ENCODE assay signal across 17 cellular contexts in the genomic region with DNA sequence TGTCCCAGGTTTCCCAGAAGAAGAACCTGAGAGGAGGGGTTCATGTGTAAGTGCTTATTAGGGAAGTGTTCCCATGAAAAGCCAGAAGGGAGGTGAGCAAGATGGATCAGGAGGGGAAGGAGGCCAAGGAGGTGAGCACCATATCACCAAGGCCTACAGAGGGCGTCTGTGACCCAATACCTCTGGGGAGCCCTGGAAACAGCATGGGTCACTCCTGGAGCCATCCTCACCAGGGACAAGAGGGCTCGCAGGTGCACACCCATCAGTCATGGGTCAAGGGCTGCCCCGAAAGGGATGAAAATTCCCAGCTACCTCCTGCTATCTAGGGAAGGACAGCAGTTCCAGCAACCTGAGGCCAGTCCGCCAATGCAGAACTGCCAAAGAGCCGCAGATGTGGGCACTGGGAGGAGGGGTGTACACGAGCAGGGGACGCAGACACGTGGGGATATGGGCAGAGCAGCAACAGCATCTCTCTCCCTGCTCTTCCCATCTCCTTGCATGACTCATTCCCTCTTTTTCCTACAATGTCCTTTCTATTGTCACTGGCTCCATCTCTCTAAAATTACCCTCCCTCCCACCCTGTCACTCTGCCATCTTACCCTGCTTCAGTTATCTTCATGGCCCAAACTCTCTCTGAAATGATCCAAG.
DNase-seq lines count a peak whose midpoint lies in the region; ATAC-seq, FAIRE-seq and TF ChIP-seq lines count a peak whose summit lies in the region.
"Had no signal": no experiment of that assay in that cellular context is flagged by ENCODE, and none has a peak within 500 bp of the region (broad histone marks: within the 10 kb centered on the region; RNA-seq: fewer than 3 reads in every experiment).

No MANE protein-coding gene starts in this region.

- no peaks in the 10 kb centered on the region for H3K9me3 Mint-ChIP-seq in WTC11
- H3K9me3 Mint-ChIP-seq in stimulated activated memory B cell treated with anti-CD40 and anti-IgM and Interleukin-4, amounts not matched to agents 10 μg/mL and 1 μg/mL and 100 μg/mL, for 72 hours, result peaks cover 3% of the 10 kb centered on the region

- no peak overlapping the region for H2BK15ac ChIP-seq in neuronal stem cell (ENCODE audit: low read length)

- no peak overlapping the region for H2AFZ ChIP-seq in neuronal stem cell (ENCODE audit: low read length)

- no peak overlapping the region for H3K4me3 Mint-ChIP-seq in WTC11
- no peak overlapping the region for H3K4me3 Mint-ChIP-seq in stimulated activated memory B cell treated with anti-CD40 and anti-IgM and Interleukin-4, amounts not matched to agents 10 μg/mL and 1 μg/mL and 100 μg/mL, for 72 hours
- H3K4me3 Mint-ChIP-seq: activated T-cell treated with anti-CD3 and anti-CD28 coated beads, Interleukin-2, amount 50 U/mL, for 24 hours had no signal

- ATAC-seq in WTC11, result peak; percentile 88
- no peak for ATAC-seq in stimulated activated memory B cell treated with anti-CD40 and anti-IgM and Interleukin-4, amounts not matched to agents 10 μg/mL and 1 μg/mL and 100 μg/mL, for 72 hours

- CTCF ChIA-PET in GM10248 (lab: Yijun Ruan, JAX), result interaction anchor here (1.0 kb wide), 1 partner anchor 90 kb away, joined by 4 read pairs; no protein-coding TSS in a partner anchor
- CTCF ChIA-PET in WTC11 (lab: Charles Lee), result no interaction called here

- H3K4ac ChIP-seq in neuronal stem cell (ENCODE audit: low read length), result no peak overlapping the region

- no peak for TF ChIP-seq EP300 in esophagus muscularis mucosa (IDR thresholded peaks at IDR 0.05)

- no peak overlapping the region for H2BK12ac ChIP-seq in neuronal stem cell (ENCODE audit: low read length)

- no peak overlapping the region for H3K4me2 ChIP-seq in neuronal stem cell (ENCODE audit: insufficient read depth, low read length, poor library complexity, severe bottlenecking)

- H3K4me1 Mint-ChIP-seq in WTC11, result no peaks in the 10 kb centered on the region
- no peaks in the 10 kb centered on the region for H3K4me1 Mint-ChIP-seq in stimulated activated memory B cell treated with anti-CD40 and anti-IgM and Interleukin-4, amounts not matched to agents 10 μg/mL and 1 μg/mL and 100 μg/mL, for 72 hours

- DNase-seq in GM10248 (ENCODE audit: extremely low spot score) (peak; percentile 41), GM19239 (ENCODE audit: insufficient read length, low spot score) (peak; percentile 31), WTC11 (ENCODE audit: low spot score) (peak; percentile 33), neuronal stem cell (ENCODE audit: low spot score) (no peak), HuH-7.5 (ENCODE audit: low spot score) (no peak), esophagus muscularis mucosa (ENCODE audit: extremely low spot score) (no peak)
- DNase-seq: activated CD4-positive, alpha-beta T cell treated with anti-CD3 and anti-CD28 coated beads, Interleukin-2, amount 50 U/mL, for 48 hours; activated naive CD4-positive, alpha-beta T cell treated with anti-CD3 and anti-CD28 coated beads, Interleukin-2, amount 50 U/mL, for 16 hours; activated T-cell treated with anti-CD3 and anti-CD28 coated beads, Interleukin-2, amount 50 U/mL, for 24 hours; foreskin melanocyte; IMR-90; MV-4-11; NCI-H2081 treated with DMSO at 0.1 percent for 48 hours; tibial artery had no signal

- H3K27me3 ChIP-seq in neuronal stem cell (ENCODE audit: control insufficient read depth in 3 of 3, insufficient read depth in 3 of 3, low read depth in 1 of 3, low read length in 3 of 3), result peaks cover 0 to 1% (median 0%) of the 10 kb centered on the region in 3 experiments
- no peaks in the 10 kb centered on the region for H3K27me3 ChIP-seq in esophagus muscularis mucosa
- H3K27me3 ChIP-seq: tibial artery had no signal

- intact Hi-C loops in esophagus muscularis mucosa (cut with DNase I), result no loop called here

- POLR2A ChIA-PET in GM10248 (lab: Yijun Ruan, JAX), result no interaction called here
- POLR2A ChIA-PET in WTC11 (lab: Charles Lee), result no interaction called here

- TF ChIP-seq CTCF in GM10248 (IDR thresholded peaks at IDR 0.05; ENCODE audit: control extremely low read depth, extremely low read depth, low read depth, missing control alignments) (peak; percentile 10), WTC11 (IDR thresholded peaks at IDR 0.05) (no peak), esophagus muscularis mucosa (IDR thresholded peaks at IDR 0.05) (no peak)

- no peak for TF ChIP-seq POLR2A in esophagus muscularis mucosa (IDR thresholded peaks at IDR 0.05; ENCODE audit: low read depth)

- WGBS in neuronal stem cell (ENCODE audit: extremely low coverage in 2 of 2, insufficient read length in 2 of 2, insufficient replicate concordance in 1 of 2), 2 donors, result no CpG with 5 or more reads among the region's 8 CpGs
- 80% methylated on average over 8 of the region's 8 CpGs for WGBS in esophagus muscularis mucosa

- H3K4me3 ChIP-seq in neuronal stem cell (ENCODE audit: low read length in 2 of 2) (no peak overlapping the region), esophagus muscularis mucosa (no peak overlapping the region)
- H3K4me3 ChIP-seq: skin epidermis, tibial artery had no signal

- no peak overlapping the region for H3K9ac ChIP-seq in neuronal stem cell (ENCODE audit: low read depth, low read length, poor library complexity)

- H4K8ac ChIP-seq in neuronal stem cell (ENCODE audit: low read depth, low read length), result no peak overlapping the region

- no peak overlapping the region for H2BK120ac ChIP-seq in neuronal stem cell (ENCODE audit: low read depth, low read length)

- H3K9me3 ChIP-seq in neuronal stem cell (replicated peaks in 1 of 2; ENCODE audit: control insufficient read depth in 2 of 2, insufficient read depth in 1 of 2, low read depth in 1 of 2, low read length in 2 of 2), result no peaks in the 10 kb centered on the region
- no peaks in the 10 kb centered on the region for H3K9me3 ChIP-seq in esophagus muscularis mucosa
- H3K9me3 ChIP-seq: tibial artery had no signal

- H3K36me3 Mint-ChIP-seq in WTC11, result no peaks in the 10 kb centered on the region
- H3K36me3 Mint-ChIP-seq in stimulated activated memory B cell treated with anti-CD40 and anti-IgM and Interleukin-4, amounts not matched to agents 10 μg/mL and 1 μg/mL and 100 μg/mL, for 72 hours, result no peaks in the 10 kb centered on the region

- H3K27ac ChIP-seq in neuronal stem cell (replicated peaks; ENCODE audit: low read length) (no peak overlapping the region), esophagus muscularis mucosa (replicated peaks in 1 of 4) (no peak overlapping the region)
- H3K27ac ChIP-seq: RWPE1, skin epidermis, tibial artery had no signal

- H3K4me1 ChIP-seq in neuronal stem cell (ENCODE audit: control insufficient read depth in 2 of 2, insufficient read depth in 1 of 2, low read depth in 1 of 2, low read length in 2 of 2) (no peaks in the 10 kb centered on the region), esophagus muscularis mucosa (no peaks in the 10 kb centered on the region)
- H3K4me1 ChIP-seq: tibial artery had no signal

- no peak for FAIRE-seq in GM19239 (lab: Jason Lieb, UNC)

- no peak overlapping the region for H4K91ac ChIP-seq in neuronal stem cell (ENCODE audit: low read depth, low read length, poor library complexity)

- peaks cover 3% of the 10 kb centered on the region for H3K27me3 Mint-ChIP-seq in WTC11 (ENCODE audit: low read depth)
- no peaks in the 10 kb centered on the region for H3K27me3 Mint-ChIP-seq in stimulated activated memory B cell treated with anti-CD40 and anti-IgM and Interleukin-4, amounts not matched to agents 10 μg/mL and 1 μg/mL and 100 μg/mL, for 72 hours
- H3K27me3 Mint-ChIP-seq: activated T-cell treated with anti-CD3 and anti-CD28 coated beads, Interleukin-2, amount 50 U/mL, for 24 hours had no signal

- peak overlapping the region; percentile 9 for H3K23ac ChIP-seq in neuronal stem cell (ENCODE audit: low read depth, low read length, poor library complexity)

- no peak overlapping the region for H3K18ac ChIP-seq in neuronal stem cell (ENCODE audit: low read length)

- no peaks in the 10 kb centered on the region for H3K79me1 ChIP-seq in neuronal stem cell (ENCODE audit: low read depth, low read length)

- H2AK5ac ChIP-seq in neuronal stem cell (ENCODE audit: low read depth, low read length), result no peak overlapping the region

- H3K36me3 ChIP-seq in neuronal stem cell (replicated peaks in 1 of 2; ENCODE audit: control insufficient read depth in 2 of 2, insufficient read depth in 2 of 2, low read length in 2 of 2) (no peaks in the 10 kb centered on the region), esophagus muscularis mucosa (no peaks in the 10 kb centered on the region)
- H3K36me3 ChIP-seq: tibial artery had no signal

- H3K27ac Mint-ChIP-seq in WTC11, result no peak overlapping the region
- no peak overlapping the region for H3K27ac Mint-ChIP-seq in stimulated activated memory B cell treated with anti-CD40 and anti-IgM and Interleukin-4, amounts not matched to agents 10 μg/mL and 1 μg/mL and 100 μg/mL, for 72 hours
- H3K27ac Mint-ChIP-seq: activated T-cell treated with anti-CD3 and anti-CD28 coated beads, Interleukin-2, amount 50 U/mL, for 24 hours had no signal

- H2BK5ac ChIP-seq in neuronal stem cell (ENCODE audit: low read length), result no peak overlapping the region

- no peak overlapping the region for H3K14ac ChIP-seq in neuronal stem cell (ENCODE audit: low read length)

TF ChIP-seq in WTC11, 78 proteins besides CTCF, POLR2A, EP300 and RAD21 (continues in another document):
- no peak for TF ChIP-seq FOXK1 (CRISPR knock-in tag; IDR thresholded peaks at IDR 0.05)
- no peak for TF ChIP-seq TEAD1 (CRISPR knock-in tag; IDR thresholded peaks at IDR 0.05)
- no peak for TF ChIP-seq ZNF317 (CRISPR knock-in tag; IDR thresholded peaks at IDR 0.05; ENCODE audit: borderline replicate concordance, low read depth)
- no peak for TF ChIP-seq TEAD4 (CRISPR knock-in tag; IDR thresholded peaks at IDR 0.05)
- TF ChIP-seq GRHL2 (CRISPR knock-in tag; IDR thresholded peaks at IDR 0.05; ENCODE audit: insufficient replicate concordance, severe bottlenecking), result no peak
- TF ChIP-seq STAT6 (CRISPR knock-in tag; conservative IDR thresholded peaks at IDR 0.05; ENCODE audit: low read depth), result no peak

Comparison
In these comparisons a context has a peak if more than half of its experiments do, and no peak if none do; other contexts are left out.
1. DNase-seq: peak in GM10248 (single experiment), GM19239 (single experiment) and WTC11 (single experiment); none in neuronal stem cell (single experiment), HuH-7.5 (single experiment) and esophagus muscularis mucosa (single experiment).